In genomic region chr10:78341953-78342614, GRCh38 we compare ENCODE assay signal across 21 cellular contexts.
A peak's percentile ranks its signal among the peaks of the same experiment; 100 is the strongest.
DNase-seq lines count a peak whose midpoint lies in the region; ATAC-seq, FAIRE-seq and TF ChIP-seq lines count a peak whose summit lies in the region.
"Had no signal": no experiment of that assay in that cellular context is flagged by ENCODE, and none has a peak within 500 bp of the region (broad histone marks: within the 10 kb centered on the region; RNA-seq: fewer than 3 reads in every experiment).

No MANE protein-coding gene starts in this region.

- no peak for ATAC-seq in GM19324 (IDR thresholded peaks at IDR 0.05; ENCODE audit: low FRiP score, unreplicated experiment)

- H3K27me3 ChIP-seq in H7 (ENCODE audit: control insufficient read depth, insufficient read depth, low read length) (no peaks in the 10 kb centered on the region), esophagus muscularis mucosa (no peaks in the 10 kb centered on the region)

- no peaks in the 10 kb centered on the region for H3K36me3 Mint-ChIP-seq in activated CD4-positive, alpha-beta memory T cell treated with anti-CD3 and anti-CD28 coated beads, Interleukin-2, amount 10 ng/mL, durations not matched to agents 7 days and 5 days (ENCODE audit: low read depth)

- H3K4me3 Mint-ChIP-seq in activated CD4-positive, alpha-beta memory T cell treated with anti-CD3 and anti-CD28 coated beads, Interleukin-2, amount 10 ng/mL, durations not matched to agents 7 days and 5 days: no peak overlapping the region
- H3K4me3 Mint-ChIP-seq: CD4-positive, alpha-beta T cell had no signal

- CTCF ChIA-PET in activated CD4-positive, alpha-beta memory T cell treated with anti-CD3 and anti-CD28 coated beads, Interleukin-2, amount 10 ng/mL, durations not matched to agents 7 days and 5 days (lab: Charles Lee): interaction anchor here (0.6 kb wide), 1 partner anchor 241 kb away, joined by 5 read pairs; no protein-coding TSS in a partner anchor

- no peak overlapping the region for H3K4me3 ChIP-seq in H7 (ENCODE audit: insufficient read depth, low read depth, low read length)
- H3K4me3 ChIP-seq in esophagus muscularis mucosa: no peak overlapping the region

- TF ChIP-seq POLR2A in esophagus muscularis mucosa (IDR thresholded peaks at IDR 0.05; ENCODE audit: low read depth): no peak

- WGBS in esophagus muscularis mucosa: 96% methylated on average over 8 of the region's 8 CpGs

- FAIRE-seq in RCC 7860 (lab: Jason Lieb, UNC): no peak

- no peak overlapping the region for H3K27ac ChIP-seq in esophagus muscularis mucosa (replicated peaks in 1 of 4)

- peak; percentile 7 for DNase-seq in H7
- peak; percentile 9 for DNase-seq in activated CD4-positive, alpha-beta memory T cell treated with anti-CD3 and anti-CD28 coated beads, Interleukin-2, amount 10 ng/mL, durations not matched to agents 7 days and 5 days
- peak; percentile 64 for DNase-seq in esophagus muscularis mucosa (ENCODE audit: extremely low spot score)
- peak; percentile 6 for DNase-seq in stimulated activated CD8-positive, alpha-beta memory T cell treated with anti-CD3 and anti-CD28 coated beads, Interleukin-4, amount 100 ng/mL, for 48 hours
- DNase-seq in DMS 273 (lab: John Stamatoyannopoulos, UW; ENCODE audit: unreplicated experiment): no peak
- no peak for DNase-seq in GM13977 (ENCODE audit: low spot score)
- DNase-seq in RCC 7860 (ENCODE audit: low spot score): no peak
- DNase-seq: AML-193, Calu3, DMS79 treated with DMSO at 0.1 percent for 48 hours, GDM1, GOT3, KG1, NCI-H1092 treated with DMSO at 0.1 percent for 48 hours, NCI-H1694, NCI-H2107, NCI-H446, NCI-H748 treated with DMSO at 0.1 percent for 48 hours, SHP77 treated with DMSO at 0.1 percent for 48 hours had no signal

- no peak for TF ChIP-seq CTCF in esophagus muscularis mucosa (IDR thresholded peaks at IDR 0.05)
- no peak for TF ChIP-seq CTCF in GM13977 (IDR thresholded peaks at IDR 0.05; ENCODE audit: extremely low read depth, insufficient read depth, missing control alignments)

- H3K36me3 ChIP-seq in H7 (replicated peaks; ENCODE audit: control insufficient read depth, insufficient read depth, low read length): no peaks in the 10 kb centered on the region
- no peaks in the 10 kb centered on the region for H3K36me3 ChIP-seq in esophagus muscularis mucosa

- intact Hi-C loops in esophagus muscularis mucosa (cut with DNase I): no loop called here

- no peaks in the 10 kb centered on the region for H3K9me3 ChIP-seq in esophagus muscularis mucosa

- no peak for TF ChIP-seq EP300 in esophagus muscularis mucosa (IDR thresholded peaks at IDR 0.05)

- POLR2A ChIA-PET in activated CD4-positive, alpha-beta memory T cell treated with anti-CD3 and anti-CD28 coated beads, Interleukin-2, amount 10 ng/mL, durations not matched to agents 7 days and 5 days (lab: Charles Lee): no interaction called here

- peaks cover 0 to 15% (median 9%) of the 10 kb centered on the region in 4 donors for H3K4me1 ChIP-seq in esophagus muscularis mucosa

- H3K9me3 Mint-ChIP-seq in activated CD4-positive, alpha-beta memory T cell treated with anti-CD3 and anti-CD28 coated beads, Interleukin-2, amount 10 ng/mL, durations not matched to agents 7 days and 5 days: no peaks in the 10 kb centered on the region
- H3K9me3 Mint-ChIP-seq: CD4-positive, alpha-beta T cell had no signal

- in situ Hi-C loops in GM13977 (cut with MboI; ENCODE audit: low pct_unique_long_range_greater_than_20kb, low sequenced_read_pairs, unreplicated experiment): no loop called here

- no peak overlapping the region for H3K27ac Mint-ChIP-seq in activated CD4-positive, alpha-beta memory T cell treated with anti-CD3 and anti-CD28 coated beads, Interleukin-2, amount 10 ng/mL, durations not matched to agents 7 days and 5 days
- H3K27ac Mint-ChIP-seq: CD4-positive, alpha-beta T cell had no signal

- no peaks in the 10 kb centered on the region for H3K4me1 Mint-ChIP-seq in activated CD4-positive, alpha-beta memory T cell treated with anti-CD3 and anti-CD28 coated beads, Interleukin-2, amount 10 ng/mL, durations not matched to agents 7 days and 5 days

- H3K27me3 Mint-ChIP-seq in activated CD4-positive, alpha-beta memory T cell treated with anti-CD3 and anti-CD28 coated beads, Interleukin-2, amount 10 ng/mL, durations not matched to agents 7 days and 5 days: peaks cover 8% of the 10 kb centered on the region

Comparison
In these comparisons a context has a peak if more than half of its experiments do, and no peak if none do; other contexts are left out.
1. DNase-seq: peak in H7 (single experiment), activated CD4-positive, alpha-beta memory T cell treated with anti-CD3 and anti-CD28 coated beads, Interleukin-2, amount 10 ng/mL, durations not matched to agents 7 days and 5 days (single experiment), esophagus muscularis mucosa (single experiment) and stimulated activated CD8-positive, alpha-beta memory T cell treated with anti-CD3 and anti-CD28 coated beads, Interleukin-4, amount 100 ng/mL, for 48 hours (single experiment); none in DMS 273 (single experiment), GM13977 (single experiment) and RCC 7860 (single experiment).